ENCODE assay signal across 20 cellular contexts in the genomic region with DNA sequence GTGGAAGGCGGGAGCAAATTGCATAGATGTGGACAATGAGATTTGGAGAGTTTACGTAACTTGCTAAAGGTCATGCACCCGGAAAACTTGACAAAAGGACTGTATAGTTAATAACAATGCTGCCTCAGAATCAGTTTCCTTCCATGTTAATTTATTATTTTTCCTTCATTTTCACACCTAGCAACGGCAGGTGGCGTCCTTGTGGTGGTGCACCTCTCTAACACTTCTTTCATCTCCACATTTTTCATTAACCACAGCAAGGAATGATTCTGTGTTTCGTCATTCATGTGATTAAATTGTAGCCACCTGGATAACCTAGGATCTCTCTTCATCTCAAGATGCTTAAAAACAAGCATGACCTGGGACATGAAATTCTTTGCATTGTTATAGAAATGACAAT.
DNase-seq lines count a peak whose midpoint lies in the region; ATAC-seq, FAIRE-seq and TF ChIP-seq lines count a peak whose summit lies in the region.
"Had no signal": no experiment of that assay in that cellular context is flagged by ENCODE, and none has a peak within 500 bp of the region (broad histone marks: within the 10 kb centered on the region; RNA-seq: fewer than 3 reads in every experiment).

No MANE protein-coding gene starts in this region.

- H3K27ac Mint-ChIP-seq in H9 (peak overlapping the region in 1 of 3 experiments; percentile 7; a peak in 1 of 7 replicates), astrocyte (ENCODE audit: unreplicated experiment) (peak overlapping the region; percentile 22)
- H3K27ac Mint-ChIP-seq: dendritic cell treated with granulocyte-macrophage colony-stimulating factor and Interleukin-4, amounts not matched to agents 40 ng/mL and 50 ng/mL, for 4 days; IgD-negative memory B cell; naive thymus-derived CD4-positive, alpha-beta T cell had no signal

- intact Hi-C loops in spleen (cut with DNase I; ENCODE audit: low total_unique reads): no loop called here

- DNase-seq in H9 (no peak), NCI-H748 treated with DMSO at 0.1 percent for 48 hours (lab: John Stamatoyannopoulos, UW) (peak; percentile 21), astrocyte (ENCODE audit: low read depth) (no peak), NOMO-1 treated with dmso at 0.1 percent for 144 hours (lab: John Stamatoyannopoulos, UW; ENCODE audit: unreplicated experiment) (no peak), spleen (no peak), NCI-H446 treated with DMSO at 0.1 percent for 48 hours (lab: John Stamatoyannopoulos, UW) (no peak)
- DNase-seq: activated CD4-positive, alpha-beta T cell treated with anti-CD3 and anti-CD28 coated beads, Interleukin-2, amount 50 U/mL, for 1 hour; AML-193; EL; naive thymus-derived CD4-positive, alpha-beta T cell; NCI-H1436 treated with DMSO at 0.1 percent for 48 hours; stimulated activated CD4-positive, alpha-beta T cell treated with anti-CD3 and anti-CD28 coated beads, Interleukin-2, amount 100 ng/mL, for 24 hours; T-helper 2 cell; transverse colon had no signal

- H4K20me1 ChIP-seq in H9 (ENCODE audit: control insufficient read depth, insufficient read depth, insufficient read length): no peaks in the 10 kb centered on the region
- no peaks in the 10 kb centered on the region for H4K20me1 ChIP-seq in astrocyte (ENCODE audit: insufficient read depth, low read length)

- no peak overlapping the region for H4K8ac ChIP-seq in H9 (replicated peaks; ENCODE audit: insufficient read length, low read depth, low read length)

- H3K4me3 ChIP-seq in astrocyte (ENCODE audit: insufficient read depth, low read depth, low read length): no peak overlapping the region
- no peak overlapping the region for H3K4me3 ChIP-seq in spleen
- H3K4me3 ChIP-seq: GM12878, transverse colon had no signal

- H2BK12ac ChIP-seq in H9 (ENCODE audit: insufficient read length, low read depth, low read length): no peak overlapping the region

- H3K9me3 ChIP-seq in H9 (ENCODE audit: control insufficient read depth, low read depth, low read length) (no peaks in the 10 kb centered on the region), astrocyte (ENCODE audit: insufficient read depth, low read depth, low read length) (no peaks in the 10 kb centered on the region), spleen (peaks cover 0 to 18% (median 7%) of the 10 kb centered on the region in 8 donors)

- no peak overlapping the region for H2BK120ac ChIP-seq in H9 (ENCODE audit: low read depth, low read length, poor library complexity, severe bottlenecking)

- no peak for ATAC-seq in HG03025 (IDR thresholded peaks at IDR 0.05; ENCODE audit: low FRiP score, unreplicated experiment)
- ATAC-seq: GM12878; left lobe of liver; naive thymus-derived CD4-positive, alpha-beta T cell had no signal

- no peak overlapping the region for H3K18ac ChIP-seq in H9 (ENCODE audit: insufficient read length, low read depth, low read length)

- H3K9ac ChIP-seq in H9 (ENCODE audit: extremely low read depth, insufficient read length, low read length) (no peak overlapping the region), astrocyte (ENCODE audit: low read length) (no peak overlapping the region)

- no peak overlapping the region for H4K91ac ChIP-seq in H9 (ENCODE audit: insufficient read length, low read depth, low read length)

- no peak overlapping the region for H3K56ac ChIP-seq in H9 (ENCODE audit: insufficient read length, low read depth, low read length)

- H2AFZ ChIP-seq in H9 (ENCODE audit: low read length) (no peak overlapping the region), astrocyte (ENCODE audit: low read depth, low read length) (no peak overlapping the region)

- H4K5ac ChIP-seq in H9 (ENCODE audit: insufficient read length, low read depth, low read length): no peak overlapping the region

- TF ChIP-seq CTCF in C4-2B (conservative IDR thresholded peaks at IDR 0.05) (peak; percentile 71), H9 (conservative IDR thresholded peaks at IDR 0.05) (peak; percentile 61), astrocyte (IDR thresholded peaks at IDR 0.05; ENCODE audit: insufficient read depth, low read depth, low read length) (no peak), spleen (IDR thresholded peaks at IDR 0.05 in 8 of 11, conservative IDR thresholded peaks at IDR 0.05 in 3 of 11) (no peak)

- no peaks in the 10 kb centered on the region for H3K27me3 ChIP-seq in H9 (ENCODE audit: insufficient read depth, low read length)
- H3K27me3 ChIP-seq in astrocyte (ENCODE audit: insufficient read depth, low read length): no peaks in the 10 kb centered on the region
- no peaks in the 10 kb centered on the region for H3K27me3 ChIP-seq in spleen (replicated peaks in 1 of 7)
- H3K27me3 ChIP-seq: transverse colon had no signal

- no peak for FAIRE-seq in astrocyte (lab: Jason Lieb, UNC)
- FAIRE-seq: GM12878 had no signal

- H2BK15ac ChIP-seq in H9 (ENCODE audit: low read depth, low read length): no peak overlapping the region

- no peak overlapping the region for H3K4me2 ChIP-seq in H9 (ENCODE audit: insufficient read depth, insufficient read length, low read length)
- no peak overlapping the region for H3K4me2 ChIP-seq in astrocyte (ENCODE audit: low read length)

- no peak overlapping the region for H2BK5ac ChIP-seq in H9 (ENCODE audit: insufficient read length, low read length)

- H3K4me1 ChIP-seq in H9 (ENCODE audit: insufficient read depth, low read length): peaks cover 2% of the 10 kb centered on the region; the same call in 1 of the 2 replicates
- H3K4me1 ChIP-seq in astrocyte (ENCODE audit: insufficient read depth, low read length): no peaks in the 10 kb centered on the region
- no peaks in the 10 kb centered on the region for H3K4me1 ChIP-seq in spleen
- H3K4me1 ChIP-seq: transverse colon had no signal

- no peaks in the 10 kb centered on the region for H3K27me3 Mint-ChIP-seq in H9 (ENCODE audit: low read depth)
- H3K27me3 Mint-ChIP-seq in astrocyte (ENCODE audit: low read depth, unreplicated experiment): no peaks in the 10 kb centered on the region
- H3K27me3 Mint-ChIP-seq: dendritic cell treated with granulocyte-macrophage colony-stimulating factor and Interleukin-4, amounts not matched to agents 40 ng/mL and 50 ng/mL, for 4 days; IgD-negative memory B cell; naive thymus-derived CD4-positive, alpha-beta T cell had no signal

- H3K23ac ChIP-seq in H9 (ENCODE audit: insufficient read length, low read depth, low read length): no peak overlapping the region

- no peak overlapping the region for H3K4ac ChIP-seq in H9 (ENCODE audit: low read depth, low read length)

- H3K36me3 Mint-ChIP-seq in H9 (ENCODE audit: insufficient read depth in 1 of 3, low read depth in 3 of 3) (peaks cover 4 to 5% (median 4%) of the 10 kb centered on the region in 3 experiments; a peak in 6 of 7 replicates), astrocyte (ENCODE audit: low read depth, unreplicated experiment) (no peaks in the 10 kb centered on the region)
- H3K36me3 Mint-ChIP-seq: naive thymus-derived CD4-positive, alpha-beta T cell had no signal

- H3K79me2 ChIP-seq in H9 (ENCODE audit: insufficient read depth, low read length) (no peaks in the 10 kb centered on the region), astrocyte (ENCODE audit: insufficient read depth, low read length) (no peaks in the 10 kb centered on the region)

- H2BK20ac ChIP-seq in H9 (ENCODE audit: low read depth, low read length, poor library complexity, severe bottlenecking): no peak overlapping the region

- H3K79me1 ChIP-seq in H9 (ENCODE audit: insufficient read depth, low read depth, low read length, poor library complexity, severe bottlenecking): no peaks in the 10 kb centered on the region

- no peaks in the 10 kb centered on the region; a peak in 2 of 4 replicates for H3K4me1 Mint-ChIP-seq in H9
- H3K4me1 Mint-ChIP-seq in astrocyte (ENCODE audit: low read depth, unreplicated experiment): peaks cover 7% of the 10 kb centered on the region
- H3K4me1 Mint-ChIP-seq: IgD-negative memory B cell; naive thymus-derived CD4-positive, alpha-beta T cell had no signal

- TF ChIP-seq POLR2A in spleen (IDR thresholded peaks at IDR 0.05): no peak

- no peak overlapping the region for H3K27ac ChIP-seq in C4-2B
- H3K27ac ChIP-seq in H9 (ENCODE audit: insufficient read length, low read depth, low read length): no peak overlapping the region
- H3K27ac ChIP-seq in astrocyte (ENCODE audit: low read depth, low read length): no peak overlapping the region
- H3K27ac ChIP-seq in spleen: no peak overlapping the region
- H3K27ac ChIP-seq: transverse colon had no signal

- H3K9me3 Mint-ChIP-seq in H9 (peaks cover 7 to 18% of the 10 kb centered on the region in 2 experiments; a peak in 4 of 5 replicates), astrocyte (ENCODE audit: unreplicated experiment) (peaks cover 3% of the 10 kb centered on the region)

- no peak overlapping the region for H2AK5ac ChIP-seq in H9 (ENCODE audit: insufficient read length, low read length)

- H3K14ac ChIP-seq in H9 (ENCODE audit: insufficient read depth, low read length): no peak overlapping the region

- H3K36me3 ChIP-seq in astrocyte (ENCODE audit: insufficient read depth, low read length) (no peaks in the 10 kb centered on the region), spleen (no peaks in the 10 kb centered on the region)
- H3K36me3 ChIP-seq: transverse colon had no signal

- H3K23me2 ChIP-seq in H9 (ENCODE audit: insufficient read length, low read depth, low read length, poor library complexity, severe bottlenecking): no peaks in the 10 kb centered on the region

- H3K4me3 Mint-ChIP-seq in H9: no peak overlapping the region
- no peak overlapping the region for H3K4me3 Mint-ChIP-seq in astrocyte (ENCODE audit: unreplicated experiment)
- H3K4me3 Mint-ChIP-seq: dendritic cell treated with granulocyte-macrophage colony-stimulating factor and Interleukin-4, amounts not matched to agents 40 ng/mL and 50 ng/mL, for 4 days; IgD-negative memory B cell; naive thymus-derived CD4-positive, alpha-beta T cell had no signal

- no peak overlapping the region for H3T11ph ChIP-seq in H9 (ENCODE audit: low read length)

- WGBS in H9 (ENCODE audit: extremely low coverage, insufficient read length, low lambda C conversion rate): no CpG with 5 or more reads among the region's 6 CpGs
- 60 to 76% (median 63%) methylated on average over 6 of the region's 6 CpGs for WGBS in spleen, 5 donors

Comparison
In these comparisons a context has a peak if more than half of its experiments do, and no peak if none do; other contexts are left out.
1. CTCF ChIP-seq: peak in C4-2B (single experiment) and H9 (single experiment); none in astrocyte (single experiment) and spleen (0 of 11).